Comparison of ENCODE assay signal across 9 cellular contexts in the genomic region with DNA sequence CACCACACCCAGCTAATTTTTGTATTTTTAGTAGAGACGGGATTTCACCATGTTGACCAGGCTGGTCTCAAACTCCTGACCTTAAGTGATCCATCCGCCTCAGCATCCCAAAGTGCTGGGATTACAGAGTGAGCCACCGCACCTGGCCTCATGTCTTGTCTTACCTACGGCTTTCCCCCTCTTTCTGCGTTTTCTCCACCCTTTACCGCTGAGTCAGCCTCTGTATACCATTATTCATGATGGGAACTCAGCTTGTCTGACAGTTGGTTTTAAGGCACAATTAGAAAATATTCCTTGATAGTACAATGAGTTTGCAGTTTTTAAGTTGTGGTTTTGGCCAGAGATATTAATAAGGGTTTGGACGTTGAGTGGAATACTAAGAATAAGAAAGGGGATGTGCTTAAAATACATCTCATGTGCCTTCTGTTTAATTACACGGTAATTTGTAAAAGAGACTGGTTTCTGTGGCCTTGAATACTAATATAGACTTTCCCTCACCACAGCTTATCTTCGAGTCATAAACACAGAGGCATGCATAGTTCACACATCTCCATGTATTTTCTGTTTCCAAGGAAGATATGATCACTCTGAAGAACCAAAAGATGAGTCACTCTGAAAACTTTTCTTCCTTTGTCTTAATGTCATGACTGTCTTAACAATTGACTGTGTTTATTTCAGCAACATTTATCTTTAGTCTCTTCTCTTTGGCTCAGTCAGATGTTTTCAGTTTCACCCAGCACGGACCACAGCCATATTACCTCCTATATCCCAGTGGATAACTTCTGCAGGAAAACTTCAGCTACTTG. TPM values are rescaled to one million over a fixed set of nuclear protein-coding genes. Genes with fewer than 3 reads are reported as not detected.
DNase-seq lines count a peak whose midpoint lies in the region; ATAC-seq, FAIRE-seq and TF ChIP-seq lines count a peak whose summit lies in the region.
"Had no signal": no experiment of that assay in that cellular context is flagged by ENCODE, and none has a peak within 500 bp of the region (broad histone marks: within the 10 kb centered on the region; RNA-seq: fewer than 3 reads in every experiment).

No MANE protein-coding gene starts in this region.

- peaks cover 0 to 57% of the 10 kb centered on the region in 2 donors for H3K4me1 ChIP-seq in left lung

- H3K9me3 Mint-ChIP-seq in CD4-positive, alpha-beta T cell = no peaks in the 10 kb centered on the region
- H3K9me3 Mint-ChIP-seq in activated naive CD8-positive, alpha-beta T cell (ENCODE audit: low read depth) = no peaks in the 10 kb centered on the region

- H3K36me3 Mint-ChIP-seq in CD4-positive, alpha-beta T cell (ENCODE audit: low read depth) = peaks cover 24% of the 10 kb centered on the region
- no peaks in the 10 kb centered on the region for H3K36me3 Mint-ChIP-seq in activated naive CD8-positive, alpha-beta T cell

- FAIRE-seq in HTR-8/SVneo (lab: Jason Lieb, UNC) (no peak), D721Med (lab: Jason Lieb, UNC) (no peak)

- no peak overlapping the region for H3K4me3 ChIP-seq in left lung

- no peak for TF ChIP-seq CTCF in CD4-positive, alpha-beta T cell (IDR thresholded peaks at IDR 0.05)
- TF ChIP-seq CTCF in left lung (IDR thresholded peaks at IDR 0.05) (no peak), D721Med (IDR thresholded peaks at IDR 0.05; ENCODE audit: insufficient read depth, missing control alignments) (no peak)

- H3K27me3 ChIP-seq in CD4-positive, alpha-beta T cell (ENCODE audit: control insufficient read depth, insufficient read depth, low read length) = no peaks in the 10 kb centered on the region
- H3K27me3 ChIP-seq in left lung = no peaks in the 10 kb centered on the region

- H3K4me3 Mint-ChIP-seq in CD4-positive, alpha-beta T cell = peak overlapping the region; percentile 8
- H3K4me3 Mint-ChIP-seq in activated naive CD8-positive, alpha-beta T cell = peak overlapping the region; percentile 59
- H3K4me3 Mint-ChIP-seq: neural crest cell had no signal

- no peak for DNase-seq in CD4-positive, alpha-beta T cell
- peak; percentile 78 for DNase-seq in HTR-8/SVneo (ENCODE audit: insufficient read length, low spot score)
- DNase-seq in left lung = no peak
- no peak for DNase-seq in NCI-H1048 (lab: John Stamatoyannopoulos, UW)
- DNase-seq in SK-N-DZ (ENCODE audit: low spot score) = no peak
- DNase-seq in DMS 273 treated with DMSO at 0.1 percent for 48 hours (lab: John Stamatoyannopoulos, UW) = no peak
- DNase-seq in D721Med (ENCODE audit: insufficient read length, low spot score) = no peak

- no peak overlapping the region for H3K27ac ChIP-seq in CD4-positive, alpha-beta T cell (ENCODE audit: low read depth, low read length)
- H3K27ac ChIP-seq in left lung = peak overlapping the region; percentile 5 to 82

- peak overlapping the region; percentile 91 for H3K27ac Mint-ChIP-seq in CD4-positive, alpha-beta T cell
- peak overlapping the region; percentile 95 for H3K27ac Mint-ChIP-seq in activated naive CD8-positive, alpha-beta T cell

- intact Hi-C loops in CD4-positive, alpha-beta T cell (cut with DNase I, micrococcal nuclease) = no loop called here
- intact Hi-C loops in left lung (cut with DNase I) = no loop called here

- POLR2A ChIA-PET in CD4-positive, alpha-beta T cell (lab: Charles Lee) = interaction anchor here (0.8 to 5.6 kb wide), 12 partner anchors 9 to 180 kb away, joined by 3 to 66 read pairs (median 7); partner anchors contain the start of gene PITPNC1

- ATAC-seq in CD4-positive, alpha-beta T cell (ENCODE audit: poor library complexity) = peak; percentile 5
- ATAC-seq in left lung = peak; percentile 47

- no peaks in the 10 kb centered on the region for H3K27me3 Mint-ChIP-seq in CD4-positive, alpha-beta T cell
- no peaks in the 10 kb centered on the region for H3K27me3 Mint-ChIP-seq in activated naive CD8-positive, alpha-beta T cell

- peaks cover 81% of the 10 kb centered on the region for H3K4me1 Mint-ChIP-seq in CD4-positive, alpha-beta T cell (ENCODE audit: low read depth)
- peaks cover 71% of the 10 kb centered on the region for H3K4me1 Mint-ChIP-seq in activated naive CD8-positive, alpha-beta T cell (ENCODE audit: low read depth)

- H3K9me3 ChIP-seq in CD4-positive, alpha-beta T cell (ENCODE audit: control insufficient read depth, low read length) = no peaks in the 10 kb centered on the region
- H3K9me3 ChIP-seq in left lung = no peaks in the 10 kb centered on the region

- CTCF ChIA-PET in CD4-positive, alpha-beta T cell (lab: Charles Lee) = interaction anchor here (1.1 to 5.0 kb wide), 7 partner anchors 10 to 57 kb away, joined by 3 to 42 read pairs (median 8); no protein-coding TSS in a partner anchor

- no peaks in the 10 kb centered on the region for H3K36me3 ChIP-seq in left lung

RNA-seq across cellular contexts. Expression of gene PITPNC1, which starts 54.3 kb away (rescaled TPM):
- total RNA-seq in CD4-positive, alpha-beta T cell = 10 to 100 TPM; 80.2 to 83.4 TPM
- 10 to 100 TPM; 13.7 to 21.9 TPM for total RNA-seq in left lung
- 10.8 and 17.5 TPM in 2 replicates for polyA plus RNA-seq in SK-N-DZ (2014; cell fraction: cytosol; rRNA removed)
- polyA plus RNA-seq in SK-N-DZ (2014; cell fraction: nucleus; rRNA removed) = 6.8 and 10.5 TPM in 2 replicates
